In genomic region chr22:25410849-25411248, GRCh38 we compare ENCODE assay signal across 19 cellular contexts.
DNase-seq lines count a peak whose midpoint lies in the region; ATAC-seq and TF ChIP-seq lines count a peak whose summit lies in the region.
"Had no signal": no experiment of that assay in that cellular context is flagged by ENCODE, and none has a peak within 500 bp of the region (broad histone marks: within the 10 kb centered on the region; RNA-seq: fewer than 3 reads in every experiment).

No MANE protein-coding gene starts in this region.

- no peaks in the 10 kb centered on the region for H3K27me3 ChIP-seq in CD8-positive, alpha-beta memory T cell (ENCODE audit: insufficient read depth, low read length, poor library complexity, severe bottlenecking)
- H3K27me3 ChIP-seq: left lung, transverse colon had no signal

- CTCF ChIA-PET in CD8-positive, alpha-beta memory T cell (lab: Charles Lee): no interaction called here

- DNase-seq in CD14-positive monocyte (ENCODE audit: low spot score) (no peak), mesenteric fat pad (ENCODE audit: low spot score) (peak; percentile 11), sciatic nerve (ENCODE audit: low spot score) (no peak), SKM-1 treated with dmso at 0.1 percent for 144 hours (lab: John Stamatoyannopoulos, UW; ENCODE audit: unreplicated experiment) (no peak)
- DNase-seq in CD8-positive, alpha-beta memory T cell: no peak
- DNase-seq: activated CD4-positive, alpha-beta T cell treated with anti-CD3 and anti-CD28 coated beads for 36 hours; activated T-cell treated with anti-CD3 and anti-CD28 coated beads, Interleukin-2, amount 50 U/mL, for 4 hours; amygdala; left lung; NCI-H1105; NCI-H510A; occipital lobe; retina; RPMI8226; transverse colon had no signal

- H3K4me1 ChIP-seq in CD8-positive, alpha-beta memory T cell (ENCODE audit: insufficient read depth, low read length): peaks cover 4% of the 10 kb centered on the region

- H3K27ac ChIP-seq in CD8-positive, alpha-beta memory T cell (ENCODE audit: low read depth, low read length): no peak overlapping the region
- H3K27ac ChIP-seq: left lung, transverse colon had no signal

- H3K4me1 Mint-ChIP-seq in CD14-positive monocyte: peaks cover 22% of the 10 kb centered on the region
- H3K4me1 Mint-ChIP-seq in CD8-positive, alpha-beta memory T cell: peaks cover 11 to 13% (median 11%) of the 10 kb centered on the region in 3 donors
- peaks cover 10% of the 10 kb centered on the region for H3K4me1 Mint-ChIP-seq in T-helper 1 cell treated with Interleukin-12 subunit alpha and Interleukin-12 subunit beta and Interleukin-4 antibody, amounts not matched to agents 30 μg/mL and 1 μg/mL, for 36 hours (ENCODE audit: low read depth)
- H3K4me1 Mint-ChIP-seq: activated CD4-positive, alpha-beta T cell treated with anti-CD3 and anti-CD28 coated beads for 36 hours had no signal

- no peak overlapping the region for H3K4me3 ChIP-seq in CD8-positive, alpha-beta memory T cell (ENCODE audit: low read length)
- H3K4me3 ChIP-seq: left lung, transverse colon had no signal

- peaks cover 0 to 4% of the 10 kb centered on the region in 2 donors for H3K36me3 Mint-ChIP-seq in CD14-positive monocyte
- H3K36me3 Mint-ChIP-seq in CD8-positive, alpha-beta memory T cell: peaks cover 0 to 4% (median 2%) of the 10 kb centered on the region in 3 donors
- peaks cover 2% of the 10 kb centered on the region for H3K36me3 Mint-ChIP-seq in T-helper 1 cell treated with Interleukin-12 subunit alpha and Interleukin-12 subunit beta and Interleukin-4 antibody, amounts not matched to agents 30 μg/mL and 1 μg/mL, for 36 hours (ENCODE audit: low read depth)

- no peak for TF ChIP-seq CTCF in CD14-positive monocyte (IDR thresholded peaks at IDR 0.05)

- H3K36me3 ChIP-seq in CD8-positive, alpha-beta memory T cell (ENCODE audit: insufficient read depth, low read length): no peaks in the 10 kb centered on the region
- H3K36me3 ChIP-seq: left lung, transverse colon had no signal

- intact Hi-C loops in CD14-positive monocyte (cut with micrococcal nuclease): no loop called here
- intact Hi-C loops in sciatic nerve (cut with DNase I): no loop called here

- ATAC-seq in GM19395 (IDR thresholded peaks at IDR 0.05; ENCODE audit: unreplicated experiment): no peak
- no peak for ATAC-seq in sciatic nerve
- ATAC-seq: activated CD4-positive, alpha-beta T cell treated with anti-CD3 and anti-CD28 coated beads for 36 hours; activated T-cell treated with anti-CD3 and anti-CD28 coated beads, Interleukin-2, amount 50 U/mL, for 4 hours; esophagus mucosa; left lung; SK-N-SH treated with all-trans-retinoic acid at 6 μM for 48 hours had no signal

- peaks cover 0 to 2% (median 1%) of the 10 kb centered on the region in 3 donors for H3K27me3 Mint-ChIP-seq in CD14-positive monocyte (ENCODE audit: low read depth in 3 of 3)
- no peaks in the 10 kb centered on the region for H3K27me3 Mint-ChIP-seq in CD8-positive, alpha-beta memory T cell
- peaks cover 16% of the 10 kb centered on the region for H3K27me3 Mint-ChIP-seq in T-helper 1 cell treated with Interleukin-12 subunit alpha and Interleukin-12 subunit beta and Interleukin-4 antibody, amounts not matched to agents 30 μg/mL and 1 μg/mL, for 36 hours (ENCODE audit: low read depth)
- H3K27me3 Mint-ChIP-seq: activated CD4-positive, alpha-beta T cell treated with anti-CD3 and anti-CD28 coated beads for 36 hours had no signal

- POLR2A ChIA-PET in CD8-positive, alpha-beta memory T cell (lab: Charles Lee): no interaction called here

- peaks cover 0 to 12% (median 5%) of the 10 kb centered on the region in 7 donors for H3K9me3 Mint-ChIP-seq in CD14-positive monocyte
- H3K9me3 Mint-ChIP-seq in CD8-positive, alpha-beta memory T cell: peaks cover 0 to 4% (median 3%) of the 10 kb centered on the region in 5 donors
- H3K9me3 Mint-ChIP-seq in T-helper 1 cell treated with Interleukin-12 subunit alpha and Interleukin-12 subunit beta and Interleukin-4 antibody, amounts not matched to agents 30 μg/mL and 1 μg/mL, for 36 hours: peaks cover 15% of the 10 kb centered on the region
- H3K9me3 Mint-ChIP-seq: activated T-cell treated with anti-CD3 and anti-CD28 coated beads, Interleukin-2, amount 50 U/mL, for 4 hours had no signal

- H3K4me3 Mint-ChIP-seq in CD14-positive monocyte: peak overlapping the region; percentile 45 to 48
- peak overlapping the region; percentile 63 to 81 (median 75) for H3K4me3 Mint-ChIP-seq in CD8-positive, alpha-beta memory T cell
- H3K4me3 Mint-ChIP-seq in T-helper 1 cell treated with Interleukin-12 subunit alpha and Interleukin-12 subunit beta and Interleukin-4 antibody, amounts not matched to agents 30 μg/mL and 1 μg/mL, for 36 hours: peak overlapping the region; percentile 71
- H3K4me3 Mint-ChIP-seq: activated CD4-positive, alpha-beta T cell treated with anti-CD3 and anti-CD28 coated beads for 36 hours; activated T-cell treated with anti-CD3 and anti-CD28 coated beads, Interleukin-2, amount 50 U/mL, for 4 hours had no signal

- H3K9me3 ChIP-seq in CD8-positive, alpha-beta memory T cell (ENCODE audit: low read length): no peaks in the 10 kb centered on the region
- H3K9me3 ChIP-seq: transverse colon had no signal

- H3K27ac Mint-ChIP-seq in CD14-positive monocyte: peak overlapping the region in 5 of 7 donors; percentile 50 to 82 (median 56)
- peak overlapping the region in 7 of 8 donors; percentile 31 to 91 (median 74) for H3K27ac Mint-ChIP-seq in CD8-positive, alpha-beta memory T cell
- peak overlapping the region; percentile 85 for H3K27ac Mint-ChIP-seq in T-helper 1 cell treated with Interleukin-12 subunit alpha and Interleukin-12 subunit beta and Interleukin-4 antibody, amounts not matched to agents 30 μg/mL and 1 μg/mL, for 36 hours
- H3K27ac Mint-ChIP-seq: activated CD4-positive, alpha-beta T cell treated with anti-CD3 and anti-CD28 coated beads for 36 hours had no signal
